ENCODE assay signal across 3 cellular contexts in the genomic region with DNA sequence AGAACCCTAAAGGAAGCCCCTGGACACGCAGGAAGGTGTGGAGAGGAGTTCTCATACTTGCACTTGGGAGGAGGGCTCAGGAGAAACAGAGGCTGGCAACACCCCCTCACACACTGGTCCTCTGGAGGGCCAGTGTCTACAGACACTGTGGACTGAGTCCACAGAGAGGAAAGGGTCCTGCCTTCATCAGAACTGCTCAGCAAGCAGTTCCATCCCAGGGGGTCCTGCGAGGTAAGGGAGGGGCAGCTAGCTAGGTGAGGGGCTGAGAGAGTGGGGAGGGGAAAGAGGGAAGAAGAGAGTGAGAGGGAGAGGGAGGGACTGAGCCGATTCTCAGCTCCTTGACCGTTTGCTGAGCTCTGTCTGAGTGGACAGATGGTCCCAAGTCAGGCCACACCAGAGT.
A peak's percentile ranks its signal among the peaks of the same experiment; 100 is the strongest.
TF ChIP-seq lines count a peak whose summit lies in the region.

No MANE protein-coding gene starts in this region.

TF ChIP-seq in HEK293, 187 proteins besides CTCF, POLR2A, EP300 and RAD21:
- peak; percentile 17; the same call in 1 of the 2 replicates for TF ChIP-seq PRDM1 (tag by site-specific recombination; IDR thresholded peaks at IDR 0.05)
- TF ChIP-seq, protein P1, sequence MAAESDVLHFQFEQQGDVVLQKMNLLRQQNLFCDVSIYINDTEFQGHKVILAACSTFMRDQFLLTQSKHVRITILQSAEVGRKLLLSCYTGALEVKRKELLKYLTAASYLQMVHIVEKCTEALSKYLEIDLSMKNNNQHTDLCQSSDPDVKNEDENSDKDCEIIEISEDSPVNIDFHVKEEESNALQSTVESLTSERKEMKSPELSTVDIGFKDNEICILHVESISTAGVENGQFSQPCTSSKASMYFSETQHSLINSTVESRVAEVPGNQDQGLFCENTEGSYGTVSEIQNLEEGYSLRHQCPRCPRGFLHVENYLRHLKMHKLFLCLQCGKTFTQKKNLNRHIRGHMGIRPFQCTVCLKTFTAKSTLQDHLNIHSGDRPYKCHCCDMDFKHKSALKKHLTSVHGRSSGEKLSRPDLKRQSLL (tag by site-specific recombination; IDR thresholded peaks at IDR 0.05): no peak
TF ChIP-seq in HEK293: peak in this region for 1.

TF ChIP-seq in WTC11, 78 proteins besides CTCF, POLR2A, EP300 and RAD21:
- TF ChIP-seq GTF2I (CRISPR knock-in tag; conservative IDR thresholded peaks at IDR 0.05): no peak
- TF ChIP-seq NR1H2 (CRISPR knock-in tag; IDR thresholded peaks at IDR 0.05): no peak
- TF ChIP-seq, protein P2, sequence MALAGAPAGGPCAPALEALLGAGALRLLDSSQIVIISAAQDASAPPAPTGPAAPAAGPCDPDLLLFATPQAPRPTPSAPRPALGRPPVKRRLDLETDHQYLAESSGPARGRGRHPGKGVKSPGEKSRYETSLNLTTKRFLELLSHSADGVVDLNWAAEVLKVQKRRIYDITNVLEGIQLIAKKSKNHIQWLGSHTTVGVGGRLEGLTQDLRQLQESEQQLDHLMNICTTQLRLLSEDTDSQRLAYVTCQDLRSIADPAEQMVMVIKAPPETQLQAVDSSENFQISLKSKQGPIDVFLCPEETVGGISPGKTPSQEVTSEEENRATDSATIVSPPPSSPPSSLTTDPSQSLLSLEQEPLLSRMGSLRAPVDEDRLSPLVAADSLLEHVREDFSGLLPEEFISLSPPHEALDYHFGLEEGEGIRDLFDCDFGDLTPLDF (CRISPR knock-in tag; IDR thresholded peaks at IDR 0.05): no peak
- no peak for TF ChIP-seq RELA (CRISPR knock-in tag; IDR thresholded peaks at IDR 0.05; ENCODE audit: borderline replicate concordance)
- TF ChIP-seq, protein P3, sequence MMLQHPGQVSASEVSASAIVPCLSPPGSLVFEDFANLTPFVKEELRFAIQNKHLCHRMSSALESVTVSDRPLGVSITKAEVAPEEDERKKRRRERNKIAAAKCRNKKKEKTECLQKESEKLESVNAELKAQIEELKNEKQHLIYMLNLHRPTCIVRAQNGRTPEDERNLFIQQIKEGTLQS (CRISPR knock-in tag; conservative IDR thresholded peaks at IDR 0.05): no peak
- no peak for TF ChIP-seq ZNF219 (CRISPR knock-in tag; IDR thresholded peaks at IDR 0.05; ENCODE audit: borderline replicate concordance)
- no peak for TF ChIP-seq NFATC4 (CRISPR knock-in tag; IDR thresholded peaks at IDR 0.05)
- no peak for TF ChIP-seq FOXP1 (CRISPR knock-in tag; IDR thresholded peaks at IDR 0.05; ENCODE audit: borderline replicate concordance)
- no peak for TF ChIP-seq ZNF138 (CRISPR knock-in tag; conservative IDR thresholded peaks at IDR 0.05)

TF ChIP-seq in H1, 55 proteins besides CTCF, POLR2A, EP300 and RAD21:
- no peak for TF ChIP-seq KDM4A (IDR thresholded peaks at IDR 0.05; ENCODE audit: low read depth, low read length, severe bottlenecking)
- TF ChIP-seq, protein P4, sequence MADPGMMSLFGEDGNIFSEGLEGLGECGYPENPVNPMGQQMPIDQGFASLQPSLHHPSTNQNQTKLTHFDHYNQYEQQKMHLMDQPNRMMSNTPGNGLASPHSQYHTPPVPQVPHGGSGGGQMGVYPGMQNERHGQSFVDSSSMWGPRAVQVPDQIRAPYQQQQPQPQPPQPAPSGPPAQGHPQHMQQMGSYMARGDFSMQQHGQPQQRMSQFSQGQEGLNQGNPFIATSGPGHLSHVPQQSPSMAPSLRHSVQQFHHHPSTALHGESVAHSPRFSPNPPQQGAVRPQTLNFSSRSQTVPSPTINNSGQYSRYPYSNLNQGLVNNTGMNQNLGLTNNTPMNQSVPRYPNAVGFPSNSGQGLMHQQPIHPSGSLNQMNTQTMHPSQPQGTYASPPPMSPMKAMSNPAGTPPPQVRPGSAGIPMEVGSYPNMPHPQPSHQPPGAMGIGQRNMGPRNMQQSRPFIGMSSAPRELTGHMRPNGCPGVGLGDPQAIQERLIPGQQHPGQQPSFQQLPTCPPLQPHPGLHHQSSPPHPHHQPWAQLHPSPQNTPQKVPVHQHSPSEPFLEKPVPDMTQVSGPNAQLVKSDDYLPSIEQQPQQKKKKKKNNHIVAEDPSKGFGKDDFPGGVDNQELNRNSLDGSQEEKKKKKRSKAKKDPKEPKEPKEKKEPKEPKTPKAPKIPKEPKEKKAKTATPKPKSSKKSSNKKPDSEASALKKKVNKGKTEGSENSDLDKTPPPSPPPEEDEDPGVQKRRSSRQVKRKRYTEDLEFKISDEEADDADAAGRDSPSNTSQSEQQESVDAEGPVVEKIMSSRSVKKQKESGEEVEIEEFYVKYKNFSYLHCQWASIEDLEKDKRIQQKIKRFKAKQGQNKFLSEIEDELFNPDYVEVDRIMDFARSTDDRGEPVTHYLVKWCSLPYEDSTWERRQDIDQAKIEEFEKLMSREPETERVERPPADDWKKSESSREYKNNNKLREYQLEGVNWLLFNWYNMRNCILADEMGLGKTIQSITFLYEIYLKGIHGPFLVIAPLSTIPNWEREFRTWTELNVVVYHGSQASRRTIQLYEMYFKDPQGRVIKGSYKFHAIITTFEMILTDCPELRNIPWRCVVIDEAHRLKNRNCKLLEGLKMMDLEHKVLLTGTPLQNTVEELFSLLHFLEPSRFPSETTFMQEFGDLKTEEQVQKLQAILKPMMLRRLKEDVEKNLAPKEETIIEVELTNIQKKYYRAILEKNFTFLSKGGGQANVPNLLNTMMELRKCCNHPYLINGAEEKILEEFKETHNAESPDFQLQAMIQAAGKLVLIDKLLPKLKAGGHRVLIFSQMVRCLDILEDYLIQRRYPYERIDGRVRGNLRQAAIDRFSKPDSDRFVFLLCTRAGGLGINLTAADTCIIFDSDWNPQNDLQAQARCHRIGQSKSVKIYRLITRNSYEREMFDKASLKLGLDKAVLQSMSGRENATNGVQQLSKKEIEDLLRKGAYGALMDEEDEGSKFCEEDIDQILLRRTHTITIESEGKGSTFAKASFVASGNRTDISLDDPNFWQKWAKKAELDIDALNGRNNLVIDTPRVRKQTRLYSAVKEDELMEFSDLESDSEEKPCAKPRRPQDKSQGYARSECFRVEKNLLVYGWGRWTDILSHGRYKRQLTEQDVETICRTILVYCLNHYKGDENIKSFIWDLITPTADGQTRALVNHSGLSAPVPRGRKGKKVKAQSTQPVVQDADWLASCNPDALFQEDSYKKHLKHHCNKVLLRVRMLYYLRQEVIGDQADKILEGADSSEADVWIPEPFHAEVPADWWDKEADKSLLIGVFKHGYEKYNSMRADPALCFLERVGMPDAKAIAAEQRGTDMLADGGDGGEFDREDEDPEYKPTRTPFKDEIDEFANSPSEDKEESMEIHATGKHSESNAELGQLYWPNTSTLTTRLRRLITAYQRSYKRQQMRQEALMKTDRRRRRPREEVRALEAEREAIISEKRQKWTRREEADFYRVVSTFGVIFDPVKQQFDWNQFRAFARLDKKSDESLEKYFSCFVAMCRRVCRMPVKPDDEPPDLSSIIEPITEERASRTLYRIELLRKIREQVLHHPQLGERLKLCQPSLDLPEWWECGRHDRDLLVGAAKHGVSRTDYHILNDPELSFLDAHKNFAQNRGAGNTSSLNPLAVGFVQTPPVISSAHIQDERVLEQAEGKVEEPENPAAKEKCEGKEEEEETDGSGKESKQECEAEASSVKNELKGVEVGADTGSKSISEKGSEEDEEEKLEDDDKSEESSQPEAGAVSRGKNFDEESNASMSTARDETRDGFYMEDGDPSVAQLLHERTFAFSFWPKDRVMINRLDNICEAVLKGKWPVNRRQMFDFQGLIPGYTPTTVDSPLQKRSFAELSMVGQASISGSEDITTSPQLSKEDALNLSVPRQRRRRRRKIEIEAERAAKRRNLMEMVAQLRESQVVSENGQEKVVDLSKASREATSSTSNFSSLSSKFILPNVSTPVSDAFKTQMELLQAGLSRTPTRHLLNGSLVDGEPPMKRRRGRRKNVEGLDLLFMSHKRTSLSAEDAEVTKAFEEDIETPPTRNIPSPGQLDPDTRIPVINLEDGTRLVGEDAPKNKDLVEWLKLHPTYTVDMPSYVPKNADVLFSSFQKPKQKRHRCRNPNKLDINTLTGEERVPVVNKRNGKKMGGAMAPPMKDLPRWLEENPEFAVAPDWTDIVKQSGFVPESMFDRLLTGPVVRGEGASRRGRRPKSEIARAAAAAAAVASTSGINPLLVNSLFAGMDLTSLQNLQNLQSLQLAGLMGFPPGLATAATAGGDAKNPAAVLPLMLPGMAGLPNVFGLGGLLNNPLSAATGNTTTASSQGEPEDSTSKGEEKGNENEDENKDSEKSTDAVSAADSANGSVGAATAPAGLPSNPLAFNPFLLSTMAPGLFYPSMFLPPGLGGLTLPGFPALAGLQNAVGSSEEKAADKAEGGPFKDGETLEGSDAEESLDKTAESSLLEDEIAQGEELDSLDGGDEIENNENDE (IDR thresholded peaks at IDR 0.05; ENCODE audit: insufficient replicate concordance, low read length): no peak
- no peak for TF ChIP-seq CHD2 (IDR thresholded peaks at IDR 0.05; ENCODE audit: low read length)
- no peak for TF ChIP-seq EZH2 (IDR thresholded peaks at IDR 0.05; ENCODE audit: low read depth, low read length, severe bottlenecking)
- TF ChIP-seq CBX8 (IDR thresholded peaks at IDR 0.05; ENCODE audit: borderline replicate concordance, low read depth, low read length): no peak
- no peak for TF ChIP-seq EGR1 (IDR thresholded peaks at IDR 0.05; ENCODE audit: borderline replicate concordance, low read depth, low read length)
